In the genomic region with DNA sequence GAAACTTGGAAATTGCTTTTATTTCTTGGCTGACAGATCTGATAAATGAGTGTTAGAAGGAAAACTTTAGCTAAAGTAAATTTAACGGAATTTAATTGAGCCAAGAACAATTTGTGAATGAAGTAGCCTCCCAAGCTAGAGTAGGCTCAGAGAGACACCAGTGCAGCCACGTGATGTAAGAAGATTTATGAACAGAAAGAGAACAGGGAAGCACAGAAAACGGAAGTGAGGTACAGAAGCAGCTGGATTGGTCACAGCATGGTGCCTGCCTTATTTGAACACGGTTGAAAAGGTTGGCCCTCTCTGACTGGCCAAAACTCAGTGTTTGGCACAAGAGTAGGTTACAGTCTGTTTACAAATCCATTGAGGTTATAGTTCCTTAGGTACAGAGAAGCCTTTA, we compare ENCODE assay signal across 15 cellular contexts. TPM values are rescaled to one million over a fixed set of nuclear protein-coding genes. Genes with fewer than 3 reads are reported as not detected.
DNase-seq lines count a peak whose midpoint lies in the region; TF ChIP-seq lines count a peak whose summit lies in the region.
"Had no signal": no experiment of that assay in that cellular context is flagged by ENCODE, and none has a peak within 500 bp of the region (broad histone marks: within the 10 kb centered on the region; RNA-seq: fewer than 3 reads in every experiment).

No MANE protein-coding gene starts in this region.

- TF ChIP-seq CTCF in choroid plexus epithelial cell (conservative IDR thresholded peaks at IDR 0.05; ENCODE audit: low read depth, low read length), result no peak
- TF ChIP-seq CTCF in spleen (IDR thresholded peaks at IDR 0.05 in 8 of 11, conservative IDR thresholded peaks at IDR 0.05 in 3 of 11), result no peak
- no peak for TF ChIP-seq CTCF in GM13977 (IDR thresholded peaks at IDR 0.05; ENCODE audit: extremely low read depth, insufficient read depth, missing control alignments)

- H3K27ac ChIP-seq in spleen, result peak overlapping the region in 7 of 8 donors; percentile 36 to 84 (median 70)
- H3K27ac ChIP-seq: GM23248 had no signal

- no peaks in the 10 kb centered on the region for H3K27me3 ChIP-seq in spleen (replicated peaks in 1 of 7)
- H3K27me3 ChIP-seq: transverse colon had no signal

- H3K36me3 ChIP-seq in spleen, result no peaks in the 10 kb centered on the region
- H3K36me3 ChIP-seq: transverse colon had no signal

- TF ChIP-seq POLR2A in spleen (IDR thresholded peaks at IDR 0.05), result no peak

- H3K9me3 ChIP-seq in spleen, result peaks cover 0 to 14% (median 4%) of the 10 kb centered on the region in 8 donors
- H3K9me3 ChIP-seq: transverse colon had no signal

- DNase-seq in NCI-H1417 (lab: John Stamatoyannopoulos, UW), result peak in 2 of 3 experiments; percentile 6 to 36
- DNase-seq in NCI-H1417 treated with DMSO at 0.1 percent for 48 hours (lab: John Stamatoyannopoulos, UW), result no peak
- peak; percentile 94 for DNase-seq in MV-4-11 (lab: John Stamatoyannopoulos, UW)
- peak; percentile 30 for DNase-seq in choroid plexus epithelial cell (ENCODE audit: low read depth)
- DNase-seq in spleen, result peak; percentile 80
- no peak for DNase-seq in GM13977 (ENCODE audit: low spot score)
- DNase-seq in NCI-H187 (lab: John Stamatoyannopoulos, UW), result no peak
- no peak for DNase-seq in GM03348 (ENCODE audit: low spot score)
- DNase-seq: activated CD4-positive, alpha-beta memory T cell treated with anti-CD3 and anti-CD28 coated beads for 36 hours; activated gamma-delta T cell; Caco-2; GM23248; NCI-H1694 treated with DMSO at 0.1 percent for 48 hours; PC-3; transverse colon had no signal

- H3K4me1 ChIP-seq in spleen, result peaks cover 0 to 43% (median 3%) of the 10 kb centered on the region in 6 donors

- intact Hi-C loops in spleen (cut with DNase I; ENCODE audit: low total_unique reads), result no loop called here

- in situ Hi-C loops in GM13977 (cut with MboI; ENCODE audit: low pct_unique_long_range_greater_than_20kb, low sequenced_read_pairs, unreplicated experiment), result no loop called here

- H3K4me3 ChIP-seq in choroid plexus epithelial cell (ENCODE audit: low read depth, low read length) (no peak overlapping the region), spleen (no peak overlapping the region)
- H3K4me3 ChIP-seq: GM23248, transverse colon had no signal

- 42 to 65% (median 50%) methylated on average over 4 of the region's 4 CpGs for WGBS in spleen, 5 donors

RNA-seq across cellular contexts. Expression of a gene that starts 29.5 kb away (rescaled TPM):
- 100 to 1,000 TPM; 146 to 291 (median 232) TPM for total RNA-seq in spleen
- 100 to 1,000 TPM; 119 to 150 (median 122) TPM for polyA plus RNA-seq in spleen

Comparison
In these comparisons a context has a peak if more than half of its experiments do, and no peak if none do; other contexts are left out.
1. DNase-seq: peak in NCI-H1417 (2 of 3), MV-4-11 (single experiment), choroid plexus epithelial cell (single experiment) and spleen (single experiment); none in NCI-H1417 treated with DMSO at 0.1 percent for 48 hours (single experiment), GM13977 (single experiment), NCI-H187 (0 of 2) and GM03348 (single experiment).